ENCODE assay signal across 8 cellular contexts in genomic region chr10:101778781-101779543, GRCh38. TPM values are rescaled to one million over a fixed set of nuclear protein-coding genes. Genes with fewer than 3 reads are reported as not detected.
DNase-seq lines count a peak whose midpoint lies in the region; ATAC-seq, FAIRE-seq and TF ChIP-seq lines count a peak whose summit lies in the region.

No MANE protein-coding gene starts in this region.

- H3K4me1 Mint-ChIP-seq in MCF 10A (ENCODE audit: insufficient read depth, unreplicated experiment) = peaks cover 18% of the 10 kb centered on the region

- dilution Hi-C loops in mammary epithelial cell (cut with HindIII; ENCODE audit: low sequenced_read_pairs) = no loop called here

- POLR2A ChIA-PET in MCF 10A (lab: Yijun Ruan, JAX) (no interaction called here), GM12878 (lab: Charles Lee) (no interaction called here)

- in situ Hi-C loops in mammary epithelial cell (cut with MboI; ENCODE audit: low sequenced_read_pairs in 2 of 2) (loop anchor here in 1 of 2 donors (25.0 kb wide), 1 partner anchor 567 kb away; no protein-coding TSS in a partner anchor), GM12878 (cut with MboI) (no loop called here)

- peaks cover 11% of the 10 kb centered on the region for H3K27me3 Mint-ChIP-seq in MCF 10A (ENCODE audit: insufficient read depth, unreplicated experiment)

- no peak overlapping the region for H3K9ac ChIP-seq in mammary epithelial cell (ENCODE audit: insufficient read depth, low read length)
- peak overlapping the region; percentile 15; the same call in 1 of the 2 replicates for H3K9ac ChIP-seq in GM12878 (ENCODE audit: control insufficient read depth, insufficient read depth, low read length)
- no peak overlapping the region for H3K9ac ChIP-seq in kidney (ENCODE audit: low read length in 2 of 2)
- H3K9ac ChIP-seq in subcutaneous abdominal adipose tissue (ENCODE audit: low read length in 5 of 5) = peak overlapping the region in 3 of 5 donors; percentile 21 to 56 (median 47)

- H3K4me1 ChIP-seq in mammary epithelial cell (ENCODE audit: insufficient read depth, low read length) = peaks cover 33% of the 10 kb centered on the region
- peaks cover 47% of the 10 kb centered on the region for H3K4me1 ChIP-seq in GM12878 (ENCODE audit: control insufficient read depth, insufficient read depth, low read length)
- peaks cover 4 to 32% of the 10 kb centered on the region in 2 donors for H3K4me1 ChIP-seq in kidney (ENCODE audit: control insufficient read depth in 1 of 2, insufficient read depth in 1 of 2, low read depth in 1 of 2, low read length in 2 of 2)
- peaks cover 3 to 63% (median 48%) of the 10 kb centered on the region in 5 donors for H3K4me1 ChIP-seq in subcutaneous abdominal adipose tissue (ENCODE audit: control insufficient read depth in 5 of 5, insufficient read depth in 5 of 5, low read length in 5 of 5)

- intact Hi-C loops in MCF 10A (cut with micrococcal nuclease) (no loop called here), mammary epithelial cell (cut with micrococcal nuclease) (no loop called here), GM12878 (cut with micrococcal nuclease; ENCODE audit: unreplicated experiment) (no loop called here), kidney (cut with DNase I) (loop anchor here (10.0 kb wide), 1 partner anchor 174 kb away; no protein-coding TSS in a partner anchor)

- no peak for DNase-seq in MCF 10A (ENCODE audit: unreplicated experiment)
- no peak for DNase-seq in mammary epithelial cell
- no peak for DNase-seq in GM12878 (ENCODE audit: low read depth, low spot score)
- DNase-seq in kidney = peak; percentile 74
- DNase-seq in KG1 (lab: John Stamatoyannopoulos, UW) = no peak

- RAD21 ChIA-PET in GM12878 (lab: Charles Lee; ENCODE audit: unreplicated experiment) = interaction anchor here (0.5 to 7.9 kb wide), 5 partner anchors 90 to 565 kb away, joined by 3 to 172 read pairs (median 3); no protein-coding TSS in a partner anchor

- H3K4me3 ChIP-seq in mammary epithelial cell (replicated peaks in 1 of 3; ENCODE audit: insufficient read depth in 1 of 3, low read depth in 2 of 3, low read length in 3 of 3) (no peak overlapping the region), GM12878 (peak overlapping the region; percentile 62), kidney (ENCODE audit: low read length in 2 of 2) (peak overlapping the region; percentile 28 to 53), subcutaneous abdominal adipose tissue (ENCODE audit: low read depth in 1 of 5, low read length in 5 of 5) (peak overlapping the region in 4 of 5 donors; percentile 54 to 62 (median 58))

- H3K4me2 ChIP-seq in mammary epithelial cell (ENCODE audit: insufficient read depth, low read depth, low read length) (no peak overlapping the region), GM12878 (ENCODE audit: control insufficient read depth, insufficient read depth) (peak overlapping the region; percentile 100)

- H3K27ac ChIP-seq in mammary epithelial cell (ENCODE audit: insufficient read depth, low read depth, low read length) = no peak overlapping the region
- H3K27ac ChIP-seq in GM12878 (ENCODE audit: control insufficient read depth, insufficient read depth) = no peak overlapping the region
- H3K27ac ChIP-seq in kidney (ENCODE audit: low read depth in 2 of 2, low read length in 2 of 2) = no peak overlapping the region
- H3K27ac ChIP-seq in subcutaneous abdominal adipose tissue (ENCODE audit: low read depth, low read length) = no peak overlapping the region

- ATAC-seq in GM12878 (peak; percentile 45), GM19351 (IDR thresholded peaks at IDR 0.05; ENCODE audit: unreplicated experiment) (no peak), HG03571 (IDR thresholded peaks at IDR 0.05; ENCODE audit: unreplicated experiment) (no peak)

- H4K20me1 ChIP-seq in mammary epithelial cell (ENCODE audit: insufficient read depth, low read length) = no peaks in the 10 kb centered on the region
- no peaks in the 10 kb centered on the region for H4K20me1 ChIP-seq in GM12878 (ENCODE audit: control insufficient read depth, insufficient read depth)

- H3K27ac Mint-ChIP-seq in MCF 10A (ENCODE audit: low read depth, unreplicated experiment) = peak overlapping the region; percentile 65

- peaks cover 17% of the 10 kb centered on the region for H3K79me2 ChIP-seq in mammary epithelial cell (ENCODE audit: insufficient read depth, low read length)
- H3K79me2 ChIP-seq in GM12878 (ENCODE audit: control insufficient read depth, insufficient read depth, low read length) = peaks cover 11% of the 10 kb centered on the region

- 0 out of 2 replicates have a peak, but pooled peaks have one; percentile 18 for TF ChIP-seq POLR2A in GM12878 (IDR thresholded peaks at IDR 0.05; ENCODE audit: low read depth, low read length)

- no peaks in the 10 kb centered on the region for H3K9me3 Mint-ChIP-seq in MCF 10A (ENCODE audit: unreplicated experiment)

- H3K9me3 ChIP-seq in mammary epithelial cell (replicated peaks; ENCODE audit: insufficient read depth, low read length) = no peaks in the 10 kb centered on the region
- H3K9me3 ChIP-seq in GM12878 (replicated peaks; ENCODE audit: control insufficient read depth, insufficient read depth, low read length) = no peaks in the 10 kb centered on the region
- H3K9me3 ChIP-seq in kidney (ENCODE audit: control insufficient read depth in 1 of 2, low read length in 2 of 2) = no peaks in the 10 kb centered on the region
- H3K9me3 ChIP-seq in subcutaneous abdominal adipose tissue (ENCODE audit: control insufficient read depth in 5 of 5, low read length in 5 of 5) = no peaks in the 10 kb centered on the region

- CTCF ChIA-PET in MCF 10A (lab: Yijun Ruan, JAX) = interaction anchor here (0.8 to 1.1 kb wide), 2 partner anchors 10 to 176 kb away, joined by 3 read pairs; no protein-coding TSS in a partner anchor
- CTCF ChIA-PET in mammary epithelial cell (lab: Charles Lee; ENCODE audit: low non-redundant PET) = no interaction called here
- CTCF ChIA-PET in GM12878 (lab: Yijun Ruan, JAX) = interaction anchor here (0.5 to 9.8 kb wide), 7 partner anchors 10 to 323 kb away, joined by 3 to 334 read pairs (median 4); partner anchors contain the start of genes DPCD and POLL

- no peak overlapping the region for H3K4me3 Mint-ChIP-seq in MCF 10A (ENCODE audit: unreplicated experiment)

- WGBS in mammary epithelial cell (ENCODE audit: low coverage, missing lambda C conversion rate) = 74% methylated on average over 12 of the region's 58 CpGs
- 4% methylated on average over 56 of the region's 58 CpGs for WGBS in GM12878 (ENCODE audit: insufficient coverage, insufficient replicate concordance, low lambda C conversion rate, missing lambda C conversion rate)

- FAIRE-seq in GM12878 (lab: Jason Lieb, UNC) = peak; percentile 7
- no peak for FAIRE-seq in kidney (lab: Jason Lieb, UNC)

- H3K36me3 ChIP-seq in mammary epithelial cell (ENCODE audit: insufficient read depth, low read length) (peaks cover 2% of the 10 kb centered on the region), GM12878 (ENCODE audit: control insufficient read depth in 2 of 2, insufficient read depth in 2 of 2, low read length in 1 of 2) (0 out of 4 replicates have a peak, but pooled peaks cover 0 to under 1% of the 10 kb centered on the region in 2 experiments), kidney (ENCODE audit: control insufficient read depth in 1 of 2, insufficient read depth in 2 of 2, low read length in 2 of 2) (no peaks in the 10 kb centered on the region), subcutaneous abdominal adipose tissue (ENCODE audit: control insufficient read depth in 5 of 5, insufficient read depth in 5 of 5, low read length in 5 of 5) (peaks cover under 1 to 14% (median 3%) of the 10 kb centered on the region in 5 donors)

- H3K36me3 Mint-ChIP-seq in MCF 10A (ENCODE audit: insufficient read depth, unreplicated experiment) = peaks cover 24% of the 10 kb centered on the region

- SMC1A ChIA-PET in GM12878 (lab: Charles Lee; ENCODE audit: uncharacterized antibody, unreplicated experiment) = interaction anchor here (0.8 to 7.9 kb wide), 3 partner anchors 108 to 192 kb away, joined by 3 to 139 read pairs (median 3); no protein-coding TSS in a partner anchor

- no TSS peak for BruUV-seq in MCF 10A (replicated peaks; lab: Mats Ljungman, UMichigan)
- no TSS peak for BruUV-seq in mammary epithelial cell (replicated peaks; lab: Mats Ljungman, UMichigan)
- no TSS peak for BruUV-seq in GM12878 (replicated peaks; lab: Mats Ljungman, UMichigan)

- TF ChIP-seq CTCF in MCF 10A (IDR thresholded peaks at IDR 0.05; ENCODE audit: unreplicated experiment) (no peak), mammary epithelial cell (conservative IDR thresholded peaks at IDR 0.05 in 1 of 2, IDR thresholded peaks at IDR 0.05 in 1 of 2; ENCODE audit: extremely low read depth in 1 of 2, insufficient read depth in 1 of 2, low read depth in 1 of 2, low read length in 2 of 2) (no peak), GM12878 (IDR thresholded peaks at IDR 0.05 in 2 of 3, conservative IDR thresholded peaks at IDR 0.05 in 1 of 3; ENCODE audit: control insufficient read depth in 2 of 3, extremely low read depth in 1 of 3, insufficient read depth in 1 of 3, low read depth in 3 of 3, low read length in 3 of 3) (0 out of 6 replicates have a peak, but pooled peaks of 1 of the 3 experiments have one; percentile 2), kidney (IDR thresholded peaks at IDR 0.05; ENCODE audit: borderline replicate concordance, extremely low read depth, insufficient read depth) (no peak)

- H3K27me3 ChIP-seq in mammary epithelial cell (ENCODE audit: insufficient read depth, low read length) (peaks cover 17% of the 10 kb centered on the region), GM12878 (replicated peaks in 1 of 2; ENCODE audit: control insufficient read depth in 2 of 2, insufficient read depth in 2 of 2, low read length in 1 of 2) (peaks cover 13 to 15% of the 10 kb centered on the region in 2 experiments; a peak in 3 of 4 replicates), subcutaneous abdominal adipose tissue (ENCODE audit: control insufficient read depth in 5 of 5, insufficient read depth in 4 of 5, low read length in 5 of 5) (peaks cover 0 to 32% (median 24%) of the 10 kb centered on the region in 5 donors)

- TF ChIP-seq RAD21 in GM12878 (IDR thresholded peaks at IDR 0.05; ENCODE audit: insufficient read depth, low read depth, low read length) = no peak

- H2AFZ ChIP-seq in mammary epithelial cell (ENCODE audit: low read depth, low read length) (no peak overlapping the region), GM12878 (ENCODE audit: control insufficient read depth, low read depth, low read length) (peak overlapping the region; percentile 37)

- TF ChIP-seq EP300 in GM12878 (IDR thresholded peaks at IDR 0.05; ENCODE audit: borderline replicate concordance in 1 of 2, control insufficient read depth in 1 of 2, low read depth in 2 of 2, low read length in 2 of 2) = no peak

RNA-seq across cellular contexts. Expression of gene FGF8, which starts 3.0 kb away (rescaled TPM):
- total RNA-seq in MCF 10A (2022) = not detected in 2 replicates
- not detected for total RNA-seq in mammary epithelial cell
- polyA plus RNA-seq in mammary epithelial cell = not detected
- polyA minus RNA-seq in mammary epithelial cell = not detected
- not detected in 2 replicates for total RNA-seq in GM12878 (2013; cell fraction: nucleolus; rRNA removed)
- total RNA-seq in GM12878 (2014; rRNA removed) = not detected in 2 replicates
- not detected in 2 replicates for total RNA-seq in GM12878 (2014; rRNA removed; fragmentation: Illumina TruSeq; extraction: Trizol)
- total RNA-seq in GM12878 (2021) = not detected in 2 replicates
- polyA plus RNA-seq in GM12878 (2011; ENCODE audit: low read depth) = not detected
- polyA plus RNA-seq in GM12878 (2011; rRNA removed) = 0.08 TPM in 1 of 2 replicates, not detected in the other
- polyA plus RNA-seq in GM12878 (2011; cell fraction: cytosol; rRNA removed) = 0.15 and 0.19 TPM in 2 replicates
- polyA plus RNA-seq in GM12878 (2011; cell fraction: nucleus; rRNA removed) = 0.85 TPM in 2 replicates
- not detected in 2 replicates for polyA plus RNA-seq in GM12878 (2012)
- polyA plus RNA-seq in GM12878 (2014; fragmentation: Illumina TruSeq; extraction: Trizol) = not detected in 2 replicates
- not detected for polyA plus RNA-seq in GM12878 (2014; fragmentation: Nextera tagmentation; extraction: Ambion mirVana)
- 0.17 TPM in 1 of 2 replicates, not detected in the other for polyA plus RNA-seq in GM12878 (2014; rRNA removed)
- polyA plus RNA-seq in GM12878 (2016; fragmentation: Nextera tagmentation; extraction: Ambion mirVana) = under 1 TPM in 1 of 2 experiments, not detected in 1; 0.43 TPM
- 0.26 TPM in 1 of 2 replicates, not detected in the other for polyA minus RNA-seq in GM12878 (2011; rRNA and poly(A)+ RNA removed)
- polyA minus RNA-seq in GM12878 (2011; cell fraction: cytosol; rRNA and poly(A)+ RNA removed) = not detected in 2 replicates
- polyA minus RNA-seq in GM12878 (2011; cell fraction: nucleus; rRNA and poly(A)+ RNA removed) = not detected in 2 replicates
- total RNA-seq in kidney = not detected
- polyA plus RNA-seq in kidney (ENCODE audit: insufficient read depth, low read depth, low replicate concordance) = not detected

RNA-seq across cellular contexts. Expression of gene NPM3, which starts 4.3 kb away (rescaled TPM):
- 120 and 163 TPM in 2 replicates for total RNA-seq in MCF 10A (2022)
- 100 to 1,000 TPM in 1 of 2 donors, 10 to 100 TPM in 1; 99.4 to 104 TPM for total RNA-seq in mammary epithelial cell
- 132 TPM for polyA plus RNA-seq in mammary epithelial cell
- 73.4 TPM for polyA minus RNA-seq in mammary epithelial cell
- 6.9 and 11.1 TPM in 2 replicates for total RNA-seq in GM12878 (2013; cell fraction: nucleolus; rRNA removed)
- total RNA-seq in GM12878 (2014; rRNA removed) = 146 and 149 TPM in 2 replicates
- total RNA-seq in GM12878 (2014; rRNA removed; fragmentation: Illumina TruSeq; extraction: Trizol) = 102 and 106 TPM in 2 replicates
- 113 and 118 TPM in 2 replicates for total RNA-seq in GM12878 (2021)
- 16.8 TPM for polyA plus RNA-seq in GM12878 (2011; ENCODE audit: low read depth)
- polyA plus RNA-seq in GM12878 (2011; rRNA removed) = 39.6 and 84.5 TPM in 2 replicates
- 149 and 172 TPM in 2 replicates for polyA plus RNA-seq in GM12878 (2011; cell fraction: cytosol; rRNA removed)
- 69.2 and 88.2 TPM in 2 replicates for polyA plus RNA-seq in GM12878 (2011; cell fraction: nucleus; rRNA removed)
- 54.8 and 56.4 TPM in 2 replicates for polyA plus RNA-seq in GM12878 (2012)
- 78.2 and 171 TPM in 2 replicates for polyA plus RNA-seq in GM12878 (2014; fragmentation: Illumina TruSeq; extraction: Trizol)
- 10 to 100 TPM; 19.7 to 49.6 TPM for polyA plus RNA-seq in GM12878 (2014; fragmentation: Nextera tagmentation; extraction: Ambion mirVana)
- 127 and 145 TPM in 2 replicates for polyA plus RNA-seq in GM12878 (2014; rRNA removed)
- 10 to 100 TPM; 13.0 to 13.2 TPM for polyA plus RNA-seq in GM12878 (2016; fragmentation: Nextera tagmentation; extraction: Ambion mirVana)
- 38.4 and 70.9 TPM in 2 replicates for polyA minus RNA-seq in GM12878 (2011; rRNA and poly(A)+ RNA removed)
- 14.9 and 23.0 TPM in 2 replicates for polyA minus RNA-seq in GM12878 (2011; cell fraction: cytosol; rRNA and poly(A)+ RNA removed)
- 6.9 and 9.1 TPM in 2 replicates for polyA minus RNA-seq in GM12878 (2011; cell fraction: nucleus; rRNA and poly(A)+ RNA removed)
- total RNA-seq in kidney = 23.8 TPM
- polyA plus RNA-seq in kidney (ENCODE audit: insufficient read depth, low read depth, low replicate concordance) = 34.0 TPM

RNA-seq across cellular contexts. Expression of gene OGA, which starts 39.3 kb away (rescaled TPM):
- total RNA-seq in MCF 10A (2022) (96.1 and 115 TPM in 2 replicates), mammary epithelial cell (10 to 100 TPM; 82.4 to 97.5 TPM), GM12878 (2014; rRNA removed) (82.5 and 101 TPM in 2 replicates), GM12878 (2014; rRNA removed; fragmentation: Illumina TruSeq; extraction: Trizol) (107 and 115 TPM in 2 replicates), GM12878 (2021) (75.1 and 87.8 TPM in 2 replicates), kidney (146 TPM)
- polyA plus RNA-seq in mammary epithelial cell (22.1 TPM), GM12878 (2011; rRNA removed) (145 and 214 TPM in 2 replicates), GM12878 (2014; fragmentation: Illumina TruSeq; extraction: Trizol) (111 and 154 TPM in 2 replicates), GM12878 (2014; fragmentation: Nextera tagmentation; extraction: Ambion mirVana) (10 to 100 TPM; 23.0 to 28.3 TPM), GM12878 (2014; rRNA removed) (81.0 and 90.3 TPM in 2 replicates), GM12878 (2016; fragmentation: Nextera tagmentation; extraction: Ambion mirVana) (10 to 100 TPM; 54.3 to 57.9 TPM), kidney (ENCODE audit: insufficient read depth, low read depth, low replicate concordance) (33.4 TPM)
- polyA minus RNA-seq in mammary epithelial cell = 211 TPM
- 764 and 795 TPM in 2 replicates for total RNA-seq in GM12878 (2013; cell fraction: nucleolus; rRNA removed)
- 114 TPM for polyA plus RNA-seq in GM12878 (2011; ENCODE audit: low read depth)
- 40.0 and 48.8 TPM in 2 replicates for polyA plus RNA-seq in GM12878 (2011; cell fraction: cytosol; rRNA removed)
- polyA plus RNA-seq in GM12878 (2011; cell fraction: nucleus; rRNA removed) = 145 and 164 TPM in 2 replicates
- polyA plus RNA-seq in GM12878 (2012) = 134 and 139 TPM in 2 replicates
- polyA minus RNA-seq in GM12878 (2011; rRNA and poly(A)+ RNA removed) = 82.2 and 106 TPM in 2 replicates
- polyA minus RNA-seq in GM12878 (2011; cell fraction: cytosol; rRNA and poly(A)+ RNA removed) = 43.4 and 46.9 TPM in 2 replicates
- 57.9 and 58.9 TPM in 2 replicates for polyA minus RNA-seq in GM12878 (2011; cell fraction: nucleus; rRNA and poly(A)+ RNA removed)

Comparison
In these comparisons a context has a peak if more than half of its experiments do, and no peak if none do; other contexts are left out.
1. H3K4me3 ChIP-seq: peak in GM12878 (single experiment), kidney (2 of 2) and subcutaneous abdominal adipose tissue (4 of 5); none in mammary epithelial cell (0 of 3).
2. H3K9ac ChIP-seq: peak in GM12878 (single experiment) and subcutaneous abdominal adipose tissue (3 of 5); none in mammary epithelial cell (single experiment) and kidney (0 of 2).